ENCODE assay signal across 21 cellular contexts in the genomic region with DNA sequence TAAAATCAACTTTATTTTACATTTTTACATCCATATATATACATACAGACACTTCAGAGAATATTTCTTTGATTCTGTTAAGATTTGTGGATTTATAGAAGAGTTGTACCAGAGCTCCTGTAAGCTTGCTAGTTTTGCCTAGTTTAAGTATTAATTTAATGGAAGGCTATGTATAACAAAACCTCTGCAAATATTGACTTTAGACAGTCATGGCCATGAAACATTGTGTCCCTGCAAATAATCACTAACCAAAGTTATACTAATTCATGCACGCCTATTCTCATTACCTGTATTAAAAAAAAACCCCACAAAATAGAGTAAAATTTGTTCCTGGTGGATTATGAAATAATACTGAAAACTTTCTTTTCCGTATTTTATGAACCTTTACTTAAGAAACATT.
"Had no signal": no experiment of that assay in that cellular context is flagged by ENCODE, and none has a peak within 500 bp of the region (broad histone marks: within the 10 kb centered on the region; RNA-seq: fewer than 3 reads in every experiment).

No MANE protein-coding gene starts in this region.

- FAIRE-seq: HTR-8/SVneo, K562, RCC 7860 had no signal

- ATAC-seq: K562, T-cell had no signal

- DNase-seq: Kasumi-1, MV-4-11, NCI-H1048, NCI-H1105, NCI-H1436 treated with DMSO at 0.1 percent for 48 hours, NCI-H1694, NCI-H187 treated with DMSO at 0.1 percent for 48 hours, NCI-H2029 treated with DMSO at 0.1 percent for 48 hours, NCI-H2171 treated with DMSO at 0.1 percent for 48 hours, NCI-H345, NCI-H446 treated with DMSO at 0.1 percent for 48 hours, NCI-H526, NCI-H82, RPMI8226, SHP77, SK-N-SH, SW 1271, T-cell had no signal
